In the genomic region with DNA sequence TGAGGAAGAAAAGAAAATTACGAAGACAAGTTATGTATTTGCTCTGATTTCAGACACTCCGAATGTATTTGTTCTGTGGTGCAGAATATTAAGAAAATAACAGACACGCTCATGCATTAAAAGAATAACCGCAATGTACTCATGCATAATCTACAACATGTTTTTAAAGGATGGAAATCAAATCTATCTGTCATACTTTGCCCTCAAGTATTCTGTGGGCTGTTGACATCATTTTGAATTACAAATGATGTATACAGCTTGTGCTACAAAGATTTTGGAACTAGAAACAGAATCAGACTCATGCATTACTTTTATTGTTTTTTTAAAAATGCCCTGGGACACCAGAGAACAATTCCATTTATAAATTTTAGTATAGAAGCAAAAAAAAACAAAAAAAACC, we compare ENCODE assay signal across 17 cellular contexts.
"Had no signal": no experiment of that assay in that cellular context is flagged by ENCODE, and none has a peak within 500 bp of the region (broad histone marks: within the 10 kb centered on the region; RNA-seq: fewer than 3 reads in every experiment).

No MANE protein-coding gene starts in this region.

- ATAC-seq: activated T-cell treated with anti-CD3 and anti-CD28 coated beads, Interleukin-2, amount 50 U/mL, for 4 hours; lower lobe of right lung; stimulated activated naive CD8-positive, alpha-beta T cell treated with anti-CD3 and anti-CD28 coated beads, Interleukin-15, amount 100 ng/mL, for 72 hours; upper lobe of right lung; WTC11 had no signal

- H3K36me3 Mint-ChIP-seq: brain, WTC11 had no signal

- H3K4me3 Mint-ChIP-seq: activated naive CD8-positive, alpha-beta T cell treated with anti-CD3 and anti-CD28 coated beads, Interleukin-2, amount 10 ng/mL, durations not matched to agents 7 days and 5 days; activated T-cell treated with anti-CD3 and anti-CD28 coated beads, Interleukin-2, amount 50 U/mL, for 4 hours; brain; endodermal cell; stimulated activated naive CD8-positive, alpha-beta T cell treated with anti-CD3 and anti-CD28 coated beads, Interleukin-15, amount 100 ng/mL, for 72 hours; WTC11 had no signal

- H3K9me3 Mint-ChIP-seq: activated T-cell treated with anti-CD3 and anti-CD28 coated beads, Interleukin-2, amount 50 U/mL, for 4 hours had no signal

- H3K4me1 Mint-ChIP-seq: brain, WTC11 had no signal

- DNase-seq: activated CD4-positive, alpha-beta T cell treated with anti-CD3 and anti-CD28 coated beads for 4 hours; activated CD8-positive, alpha-beta memory T cell treated with anti-CD3 and anti-CD28 coated beads, Interleukin-2, amount 50 U/mL, for 4 hours; activated effector memory CD4-positive, alpha-beta T cell treated with Interleukin-2 at 50 U/mL for 16 hours; activated naive CD8-positive, alpha-beta T cell treated with anti-CD3 and anti-CD28 coated beads, Interleukin-2, amount 10 ng/mL, durations not matched to agents 7 days and 5 days; activated T-cell treated with anti-CD3 and anti-CD28 coated beads, Interleukin-2, amount 50 U/mL, for 4 hours; anterior cingulate cortex; caudate nucleus; endodermal cell; hypothalamus; lower lobe of right lung; retina; stimulated activated CD4-positive, alpha-beta T cell treated with anti-CD3 and anti-CD28 coated beads, Interleukin-12 subunit alpha, Interleukin-12 subunit beta, amount 100 ng/mL, for 4 hours; stimulated activated CD4-positive, alpha-beta T cell treated with anti-CD3 and anti-CD28 coated beads, Interleukin-1b, Interleukin-23, amount 100 ng/mL, for 48 hours; stimulated activated naive CD8-positive, alpha-beta T cell treated with anti-CD3 and anti-CD28 coated beads, Interleukin-15, amount 100 ng/mL, for 72 hours; upper lobe of right lung had no signal

- H3K27ac Mint-ChIP-seq: activated naive CD8-positive, alpha-beta T cell treated with anti-CD3 and anti-CD28 coated beads, Interleukin-2, amount 10 ng/mL, durations not matched to agents 7 days and 5 days; brain; endodermal cell; stimulated activated naive CD8-positive, alpha-beta T cell treated with anti-CD3 and anti-CD28 coated beads, Interleukin-15, amount 100 ng/mL, for 72 hours; WTC11 had no signal

- H3K27me3 Mint-ChIP-seq: activated naive CD8-positive, alpha-beta T cell treated with anti-CD3 and anti-CD28 coated beads, Interleukin-2, amount 10 ng/mL, durations not matched to agents 7 days and 5 days; stimulated activated naive CD8-positive, alpha-beta T cell treated with anti-CD3 and anti-CD28 coated beads, Interleukin-15, amount 100 ng/mL, for 72 hours had no signal

- H3K9me3 ChIP-seq: upper lobe of right lung had no signal
